In the genomic region with DNA sequence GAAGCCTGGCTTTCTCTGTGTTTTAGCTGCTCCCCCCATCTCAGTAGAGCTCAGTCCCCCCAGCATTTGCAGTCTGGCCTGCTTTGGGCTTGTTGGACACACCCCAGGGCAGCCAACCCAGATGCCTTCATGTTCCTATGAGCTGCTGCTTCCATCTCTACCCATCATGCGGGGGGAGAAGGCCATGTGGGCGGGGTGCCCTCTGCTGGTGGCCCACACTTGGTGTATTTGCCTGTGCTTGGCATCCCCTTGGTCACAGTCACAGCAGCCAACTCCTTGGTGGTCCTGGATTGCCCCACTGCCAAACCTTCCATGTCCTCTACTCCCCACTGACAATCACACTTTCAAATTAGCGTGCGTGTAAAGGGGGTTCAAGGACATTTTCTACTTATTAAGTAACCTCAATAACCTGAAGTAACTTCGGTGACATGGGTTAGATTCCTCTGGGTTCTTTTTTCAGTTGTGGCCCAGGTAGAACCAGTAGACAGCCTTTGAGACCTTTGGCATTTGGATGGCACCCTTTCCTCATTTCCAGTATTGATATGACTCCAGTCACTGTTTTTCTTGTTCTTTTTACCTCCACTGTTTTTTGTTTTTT, we compare ENCODE assay signal across 8 cellular contexts. TPM values are rescaled to one million over a fixed set of nuclear protein-coding genes. Genes with fewer than 3 reads are reported as not detected.
DNase-seq lines count a peak whose midpoint lies in the region; ATAC-seq and TF ChIP-seq lines count a peak whose summit lies in the region.

No MANE protein-coding gene starts in this region.

- intact Hi-C loops in left ventricle myocardium inferior (cut with micrococcal nuclease) (no loop called here), spleen (cut with DNase I; ENCODE audit: low total_unique reads) (no loop called here)

- H3K9me3 Mint-ChIP-seq in CD8-positive, alpha-beta memory T cell: no peaks in the 10 kb centered on the region
- no peaks in the 10 kb centered on the region for H3K9me3 Mint-ChIP-seq in activated naive CD4-positive, alpha-beta T cell treated with anti-CD3 and anti-CD28 coated beads, Interleukin-2, amount 50 U/mL, for 72 hours

- no peaks in the 10 kb centered on the region for H3K9me3 ChIP-seq in CD8-positive, alpha-beta memory T cell (ENCODE audit: low read length)
- H3K9me3 ChIP-seq in left ventricle myocardium inferior (replicated peaks) (no peaks in the 10 kb centered on the region), spleen (no peaks in the 10 kb centered on the region)

- in situ Hi-C loops in KBM-7 (cut with MboI; ENCODE audit: low pct_unique_long_range_greater_than_20kb, low sequenced_read_pairs): no loop called here

- no peak for TF ChIP-seq POLR2A in spleen (IDR thresholded peaks at IDR 0.05)

- peak; percentile 88 for ATAC-seq in GM19455 (IDR thresholded peaks at IDR 0.05; ENCODE audit: unreplicated experiment)
- ATAC-seq in activated naive CD4-positive, alpha-beta T cell treated with anti-CD3 and anti-CD28 coated beads, Interleukin-2, amount 50 U/mL, for 72 hours: peak; percentile 97 to 98
- no peak for ATAC-seq in omental fat pad (ENCODE audit: low FRiP score)

- WGBS in spleen, 5 donors: 58 to 97% (median 63%) methylated on average over 3 to 5 of the region's 5 CpGs

- no peak overlapping the region for H3K4me3 ChIP-seq in CD8-positive, alpha-beta memory T cell (ENCODE audit: low read length)
- no peak overlapping the region for H3K4me3 ChIP-seq in left ventricle myocardium inferior
- H3K4me3 ChIP-seq in spleen: no peak overlapping the region

- H3K4me3 Mint-ChIP-seq in CD8-positive, alpha-beta memory T cell: no peak overlapping the region

- H3K4me1 ChIP-seq in CD8-positive, alpha-beta memory T cell (ENCODE audit: insufficient read depth, low read length): no peaks in the 10 kb centered on the region
- peaks cover 13% of the 10 kb centered on the region for H3K4me1 ChIP-seq in left ventricle myocardium inferior
- peaks cover 0 to 28% (median 7%) of the 10 kb centered on the region in 6 donors for H3K4me1 ChIP-seq in spleen

- peak; percentile 70 for TF ChIP-seq CTCF in left ventricle myocardium inferior (IDR thresholded peaks at IDR 0.05; ENCODE audit: borderline replicate concordance)
- TF ChIP-seq CTCF in spleen (IDR thresholded peaks at IDR 0.05 in 8 of 11, conservative IDR thresholded peaks at IDR 0.05 in 3 of 11): peak; percentile 44 to 78 (median 70)
- peak in 1 of 3 donors; percentile 13 for TF ChIP-seq CTCF in omental fat pad (IDR thresholded peaks at IDR 0.05)

- peak; percentile 68 to 87 (median 70) for DNase-seq in CD8-positive, alpha-beta memory T cell
- DNase-seq in KBM-7 (peak; percentile 83), SW 1271 (lab: John Stamatoyannopoulos, UW) (peak; percentile 7 to 57), left ventricle myocardium inferior (peak; percentile 54), spleen (peak; percentile 92), omental fat pad (ENCODE audit: low spot score) (no peak)
- peak; percentile 71 to 85 for DNase-seq in activated naive CD4-positive, alpha-beta T cell treated with anti-CD3 and anti-CD28 coated beads, Interleukin-2, amount 50 U/mL, for 72 hours (ENCODE audit: low spot score in 2 of 2)

- H3K36me3 ChIP-seq in CD8-positive, alpha-beta memory T cell (ENCODE audit: insufficient read depth, low read length): no peaks in the 10 kb centered on the region
- no peaks in the 10 kb centered on the region for H3K36me3 ChIP-seq in left ventricle myocardium inferior
- no peaks in the 10 kb centered on the region for H3K36me3 ChIP-seq in spleen

- H3K4me1 Mint-ChIP-seq in CD8-positive, alpha-beta memory T cell: peaks cover 18 to 39% (median 35%) of the 10 kb centered on the region in 3 donors

- H3K36me3 Mint-ChIP-seq in CD8-positive, alpha-beta memory T cell: no peaks in the 10 kb centered on the region
- H3K36me3 Mint-ChIP-seq in activated naive CD4-positive, alpha-beta T cell treated with anti-CD3 and anti-CD28 coated beads, Interleukin-2, amount 50 U/mL, for 72 hours: no peaks in the 10 kb centered on the region

- POLR2A ChIA-PET in CD8-positive, alpha-beta memory T cell (lab: Charles Lee): no interaction called here

- peaks cover 0 to 2% of the 10 kb centered on the region in 2 donors for H3K27me3 Mint-ChIP-seq in CD8-positive, alpha-beta memory T cell

- H3K27ac Mint-ChIP-seq in CD8-positive, alpha-beta memory T cell: peak overlapping the region in 2 of 8 donors; percentile 24 to 71
- peak overlapping the region in 1 of 2 donors; percentile 36 for H3K27ac Mint-ChIP-seq in activated naive CD4-positive, alpha-beta T cell treated with anti-CD3 and anti-CD28 coated beads, Interleukin-2, amount 50 U/mL, for 72 hours

- CTCF ChIA-PET in CD8-positive, alpha-beta memory T cell (lab: Charles Lee): interaction anchor here (0.6 to 2.3 kb wide), 22 partner anchors 9 to 1197 kb away, joined by 3 to 22 read pairs (median 4); partner anchors contain the start of genes INIP, KIAA1958 and SNX30

- H3K27ac ChIP-seq in CD8-positive, alpha-beta memory T cell (ENCODE audit: low read depth, low read length): no peak overlapping the region
- H3K27ac ChIP-seq in left ventricle myocardium inferior (replicated peaks): no peak overlapping the region
- no peak overlapping the region for H3K27ac ChIP-seq in spleen

- no peaks in the 10 kb centered on the region for H3K27me3 ChIP-seq in CD8-positive, alpha-beta memory T cell (ENCODE audit: insufficient read depth, low read length, poor library complexity, severe bottlenecking)
- H3K27me3 ChIP-seq in left ventricle myocardium inferior (ENCODE audit: low read depth) (no peaks in the 10 kb centered on the region), spleen (replicated peaks in 1 of 7) (no peaks in the 10 kb centered on the region)

RNA-seq across cellular contexts. Expression of gene SNX30, which starts 42.8 kb away (rescaled TPM):
- total RNA-seq in CD8-positive, alpha-beta memory T cell: 1 to 10 TPM; 3.3 to 3.7 TPM
- polyA plus RNA-seq in CD8-positive, alpha-beta memory T cell: 3.9 TPM
- total RNA-seq in activated naive CD4-positive, alpha-beta T cell treated with anti-CD3 and anti-CD28 coated beads, Interleukin-2, amount 50 U/mL, for 72 hours: 1 to 10 TPM; 5.6 to 7.9 TPM
- 3.2 TPM for total RNA-seq in left ventricle myocardium inferior
- total RNA-seq in spleen: 10 to 100 TPM; 10.1 to 23.3 (median 18.0) TPM
- 1 to 10 TPM; 1.2 to 2.2 (median 2.0) TPM for polyA plus RNA-seq in spleen
- 10 to 100 TPM in 3 of 4 donors, 1 to 10 TPM in 1; 8.9 to 27.5 (median 11.6) TPM for total RNA-seq in omental fat pad
